ENCODE assay signal across 1 cellular context in the genomic region with DNA sequence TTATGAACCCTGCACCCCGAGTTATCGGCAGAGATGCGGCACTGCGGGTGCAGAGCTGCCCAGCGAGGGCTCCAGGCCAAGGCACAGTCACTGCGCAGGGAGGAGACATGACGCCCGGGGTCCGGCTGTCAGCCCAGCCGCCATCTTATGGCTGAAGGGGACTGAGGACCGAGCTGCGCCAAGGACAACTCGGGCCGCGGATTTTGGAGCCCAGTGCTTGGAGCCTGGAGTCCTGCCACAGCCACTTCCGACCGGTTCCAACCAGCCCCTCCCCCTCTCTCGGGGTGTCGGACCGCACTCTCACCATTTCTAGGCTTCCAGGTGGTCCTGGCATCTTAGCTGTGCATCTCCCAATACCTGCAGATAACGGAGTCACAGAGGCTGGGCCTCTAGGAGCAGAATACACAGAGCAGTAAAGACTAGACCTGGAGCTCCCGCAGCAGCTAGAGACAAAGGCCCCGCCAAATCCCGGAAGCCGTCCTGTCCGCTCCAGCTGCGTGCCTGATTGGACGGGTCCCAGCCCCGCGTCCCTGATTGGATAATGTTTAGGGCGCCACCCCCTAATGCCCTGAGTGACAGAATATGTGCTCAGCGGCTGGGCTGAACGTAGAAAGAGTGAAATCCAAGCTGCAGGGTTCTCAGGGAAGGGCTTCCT.
A peak's percentile ranks its signal among the peaks of the same experiment; 100 is the strongest.
TF ChIP-seq lines count a peak whose summit lies in the region.

A gene (minus strand): TSS at position 451 of the 655 bp plus-strand sequence. CDS start 117 bp downstream, at position 334.

TF ChIP-seq in A549, 52 proteins besides CTCF, POLR2A, EP300 and RAD21 (continued from another document):
- TF ChIP-seq, protein P1, sequence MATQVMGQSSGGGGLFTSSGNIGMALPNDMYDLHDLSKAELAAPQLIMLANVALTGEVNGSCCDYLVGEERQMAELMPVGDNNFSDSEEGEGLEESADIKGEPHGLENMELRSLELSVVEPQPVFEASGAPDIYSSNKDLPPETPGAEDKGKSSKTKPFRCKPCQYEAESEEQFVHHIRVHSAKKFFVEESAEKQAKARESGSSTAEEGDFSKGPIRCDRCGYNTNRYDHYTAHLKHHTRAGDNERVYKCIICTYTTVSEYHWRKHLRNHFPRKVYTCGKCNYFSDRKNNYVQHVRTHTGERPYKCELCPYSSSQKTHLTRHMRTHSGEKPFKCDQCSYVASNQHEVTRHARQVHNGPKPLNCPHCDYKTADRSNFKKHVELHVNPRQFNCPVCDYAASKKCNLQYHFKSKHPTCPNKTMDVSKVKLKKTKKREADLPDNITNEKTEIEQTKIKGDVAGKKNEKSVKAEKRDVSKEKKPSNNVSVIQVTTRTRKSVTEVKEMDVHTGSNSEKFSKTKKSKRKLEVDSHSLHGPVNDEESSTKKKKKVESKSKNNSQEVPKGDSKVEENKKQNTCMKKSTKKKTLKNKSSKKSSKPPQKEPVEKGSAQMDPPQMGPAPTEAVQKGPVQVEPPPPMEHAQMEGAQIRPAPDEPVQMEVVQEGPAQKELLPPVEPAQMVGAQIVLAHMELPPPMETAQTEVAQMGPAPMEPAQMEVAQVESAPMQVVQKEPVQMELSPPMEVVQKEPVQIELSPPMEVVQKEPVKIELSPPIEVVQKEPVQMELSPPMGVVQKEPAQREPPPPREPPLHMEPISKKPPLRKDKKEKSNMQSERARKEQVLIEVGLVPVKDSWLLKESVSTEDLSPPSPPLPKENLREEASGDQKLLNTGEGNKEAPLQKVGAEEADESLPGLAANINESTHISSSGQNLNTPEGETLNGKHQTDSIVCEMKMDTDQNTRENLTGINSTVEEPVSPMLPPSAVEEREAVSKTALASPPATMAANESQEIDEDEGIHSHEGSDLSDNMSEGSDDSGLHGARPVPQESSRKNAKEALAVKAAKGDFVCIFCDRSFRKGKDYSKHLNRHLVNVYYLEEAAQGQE (IDR thresholded peaks at IDR 0.05): peak; percentile 25; the same call in 1 of the 2 replicates
- TF ChIP-seq PHF8 (IDR thresholded peaks at IDR 0.05; ENCODE audit: borderline replicate concordance, low read depth) (peak; percentile 90), ESRRA (IDR thresholded peaks at IDR 0.05; ENCODE audit: borderline replicate concordance, low read length) (no peak), HOXB5 (CRISPR knock-in tag; IDR thresholded peaks at IDR 0.05) (no peak), SREBF2 (IDR thresholded peaks at IDR 0.05) (no peak), KDM5A (IDR thresholded peaks at IDR 0.05) (0 out of 2 replicates have a peak, but pooled peaks have one; percentile 28), NR3C1 (IDR thresholded peaks at IDR 0.05) (no peak), ZNF302 (CRISPR knock-in tag; IDR thresholded peaks at IDR 0.05) (no peak)
- TF ChIP-seq, protein P2, sequence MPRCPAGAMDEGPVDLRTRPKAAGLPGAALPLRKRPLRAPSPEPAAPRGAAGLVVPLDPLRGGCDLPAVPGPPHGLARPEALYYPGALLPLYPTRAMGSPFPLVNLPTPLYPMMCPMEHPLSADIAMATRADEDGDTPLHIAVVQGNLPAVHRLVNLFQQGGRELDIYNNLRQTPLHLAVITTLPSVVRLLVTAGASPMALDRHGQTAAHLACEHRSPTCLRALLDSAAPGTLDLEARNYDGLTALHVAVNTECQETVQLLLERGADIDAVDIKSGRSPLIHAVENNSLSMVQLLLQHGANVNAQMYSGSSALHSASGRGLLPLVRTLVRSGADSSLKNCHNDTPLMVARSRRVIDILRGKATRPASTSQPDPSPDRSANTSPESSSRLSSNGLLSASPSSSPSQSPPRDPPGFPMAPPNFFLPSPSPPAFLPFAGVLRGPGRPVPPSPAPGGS (IDR thresholded peaks at IDR 0.05): no peak
- TF ChIP-seq, protein P3, sequence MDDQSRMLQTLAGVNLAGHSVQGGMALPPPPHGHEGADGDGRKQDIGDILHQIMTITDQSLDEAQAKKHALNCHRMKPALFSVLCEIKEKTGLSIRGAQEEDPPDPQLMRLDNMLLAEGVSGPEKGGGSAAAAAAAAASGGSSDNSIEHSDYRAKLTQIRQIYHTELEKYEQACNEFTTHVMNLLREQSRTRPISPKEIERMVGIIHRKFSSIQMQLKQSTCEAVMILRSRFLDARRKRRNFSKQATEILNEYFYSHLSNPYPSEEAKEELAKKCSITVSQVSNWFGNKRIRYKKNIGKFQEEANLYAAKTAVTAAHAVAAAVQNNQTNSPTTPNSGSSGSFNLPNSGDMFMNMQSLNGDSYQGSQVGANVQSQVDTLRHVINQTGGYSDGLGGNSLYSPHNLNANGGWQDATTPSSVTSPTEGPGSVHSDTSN (IDR thresholded peaks at IDR 0.05): 0 out of 2 replicates have a peak, but pooled peaks have one; percentile 71
